In the genomic region with DNA sequence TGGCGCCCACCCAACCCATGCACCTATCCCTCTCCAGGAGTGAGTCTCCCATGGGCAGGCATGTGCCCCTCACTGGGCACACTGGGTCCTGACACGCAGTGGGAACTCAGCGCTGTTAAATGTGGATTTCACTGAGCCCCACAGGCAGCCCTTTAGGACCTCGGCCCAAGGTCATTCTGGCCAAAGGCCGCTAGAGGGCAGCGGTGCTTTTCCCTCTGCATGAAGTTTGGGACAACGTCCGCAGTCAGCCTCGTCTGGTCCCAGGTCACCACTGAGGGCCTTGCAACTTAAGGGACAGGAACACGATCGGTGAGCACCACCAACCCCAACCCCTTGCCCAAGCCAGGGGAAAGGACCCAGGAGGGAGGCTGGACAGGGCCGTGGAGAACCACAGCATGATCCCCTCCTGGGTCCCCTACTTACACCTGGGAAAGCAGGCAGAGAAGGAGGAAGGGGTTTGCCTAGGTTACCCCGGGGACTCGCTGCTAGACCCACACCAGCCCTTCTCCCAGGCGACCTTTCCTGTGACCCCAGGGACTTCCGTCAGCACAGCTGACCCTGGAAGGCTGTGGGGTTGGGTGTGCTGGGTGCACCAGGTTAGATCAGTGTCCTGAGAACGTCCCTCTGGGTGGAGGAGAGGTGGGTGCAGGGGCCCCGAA, we compare ENCODE assay signal across 9 cellular contexts. TPM values are rescaled to one million over a fixed set of nuclear protein-coding genes. Genes with fewer than 3 reads are reported as not detected.
DNase-seq lines count a peak whose midpoint lies in the region; ATAC-seq, FAIRE-seq and TF ChIP-seq lines count a peak whose summit lies in the region.
"Had no signal": no experiment of that assay in that cellular context is flagged by ENCODE, and none has a peak within 500 bp of the region (broad histone marks: within the 10 kb centered on the region; RNA-seq: fewer than 3 reads in every experiment).

No MANE protein-coding gene starts in this region.

- H3K4me3 Mint-ChIP-seq in activated CD4-positive, alpha-beta T cell treated with anti-CD3 and anti-CD28 coated beads, Interleukin-2, amount 10 ng/mL, durations not matched to agents 24 days and 14 days = no peak overlapping the region
- H3K4me3 Mint-ChIP-seq: dendritic cell treated with granulocyte-macrophage colony-stimulating factor and Interleukin-4, amounts not matched to agents 40 ng/mL and 50 ng/mL, for 4 days had no signal

- no peaks in the 10 kb centered on the region for H3K9me3 ChIP-seq in stomach

- no peaks in the 10 kb centered on the region for H3K9me3 Mint-ChIP-seq in activated CD4-positive, alpha-beta T cell treated with anti-CD3 and anti-CD28 coated beads, Interleukin-2, amount 10 ng/mL, durations not matched to agents 24 days and 14 days
- H3K9me3 Mint-ChIP-seq: dendritic cell treated with granulocyte-macrophage colony-stimulating factor and Interleukin-4, amounts not matched to agents 40 ng/mL and 50 ng/mL, for 4 days had no signal

- H3K27me3 Mint-ChIP-seq in activated CD4-positive, alpha-beta T cell treated with anti-CD3 and anti-CD28 coated beads, Interleukin-2, amount 10 ng/mL, durations not matched to agents 24 days and 14 days = peaks cover 5% of the 10 kb centered on the region

- TF ChIP-seq EP300 in stomach (IDR thresholded peaks at IDR 0.05) = no peak

- H3K27ac ChIP-seq in stomach = peak overlapping the region in 1 of 5 donors; percentile 4

- no peaks in the 10 kb centered on the region for H3K4me1 Mint-ChIP-seq in activated CD4-positive, alpha-beta T cell treated with anti-CD3 and anti-CD28 coated beads, Interleukin-2, amount 10 ng/mL, durations not matched to agents 24 days and 14 days

- peak in 6 of 7 experiments; percentile 43 to 86 (median 77) for TF ChIP-seq CTCF in stomach (IDR thresholded peaks at IDR 0.05)

- H3K27me3 ChIP-seq in stomach = peaks cover 0 to 9% (median 6%) of the 10 kb centered on the region in 3 donors

- no peak overlapping the region for H3K27ac Mint-ChIP-seq in activated CD4-positive, alpha-beta T cell treated with anti-CD3 and anti-CD28 coated beads, Interleukin-2, amount 10 ng/mL, durations not matched to agents 24 days and 14 days
- H3K27ac Mint-ChIP-seq: dendritic cell treated with granulocyte-macrophage colony-stimulating factor and Interleukin-4, amounts not matched to agents 40 ng/mL and 50 ng/mL, for 4 days had no signal

- no peaks in the 10 kb centered on the region for H3K36me3 Mint-ChIP-seq in activated CD4-positive, alpha-beta T cell treated with anti-CD3 and anti-CD28 coated beads, Interleukin-2, amount 10 ng/mL, durations not matched to agents 24 days and 14 days (ENCODE audit: low read depth)

- TF ChIP-seq POLR2A in H54 (IDR thresholded peaks at IDR 0.05; ENCODE audit: low read depth, low read length) (no peak), stomach (IDR thresholded peaks at IDR 0.05) (no peak)

- peaks cover 8 to 43% (median 29%) of the 10 kb centered on the region in 4 donors for H3K4me1 ChIP-seq in stomach

- no peak overlapping the region for H3K4me3 ChIP-seq in stomach

- DNase-seq in G401 (ENCODE audit: low spot score) = peak; percentile 58
- DNase-seq in H54 (ENCODE audit: insufficient read length, low spot score) = peak; percentile 55
- DNase-seq in NCI-H1694 treated with DMSO at 0.1 percent for 48 hours (lab: John Stamatoyannopoulos, UW) = peak; percentile 12
- DNase-seq in activated CD4-positive, alpha-beta T cell treated with anti-CD3 and anti-CD28 coated beads, Interleukin-2, amount 10 ng/mL, durations not matched to agents 24 days and 14 days = peak; percentile 78
- peak; percentile 19 for DNase-seq in middle frontal gyrus (ENCODE audit: extremely low spot score, low spot score)
- peak; percentile 78 for DNase-seq in stomach

- H3K36me3 ChIP-seq in stomach = no peaks in the 10 kb centered on the region

- 19 to 27% (median 23%) methylated on average over 11 to 18 of the region's 18 CpGs for whole genome bisulfite sequencing in stomach, 5 donors

- in situ Hi-C loops in G401 (cut with HindIII; ENCODE audit: low sequenced_read_pairs) = no loop called here

- ATAC-seq in esophagus mucosa (peak; percentile 75), HG03097 (IDR thresholded peaks at IDR 0.05; ENCODE audit: low FRiP score, unreplicated experiment) (no peak)

- no peak for FAIRE-seq in H54 (lab: Jason Lieb, UNC)

- intact Hi-C loops in activated CD4-positive, alpha-beta T cell treated with anti-CD3 and anti-CD28 coated beads, Interleukin-2, amount 10 ng/mL, durations not matched to agents 24 days and 14 days (cut with micrococcal nuclease) = loop anchor here (2.0 to 5.0 kb wide), 2 partner anchors 506 to 817 kb away; no protein-coding TSS in a partner anchor
- intact Hi-C loops in stomach (cut with DNase I; ENCODE audit: low total_unique reads) = loop anchor here (10.0 kb wide), 1 partner anchor 810 kb away; no protein-coding TSS in a partner anchor

RNA-seq across cellular contexts. Expression of a gene that starts 24.0 kb away (rescaled TPM):
- total RNA-seq in G401 (2014; rRNA removed; shearing (Covaris generic)) = not detected in 2 replicates
- not detected in 2 replicates for total RNA-seq in activated CD4-positive, alpha-beta T cell treated with anti-CD3 and anti-CD28 coated beads, Interleukin-2, amount 10 ng/mL, durations not matched to agents 24 days and 14 days
- total RNA-seq in esophagus mucosa (0.88 TPM), stomach (1 to 10 TPM in 2 of 5 donors, not detected in 3; 1.3 to 5.1 TPM)
- 1 to 10 TPM in 2 of 3 donors, under 1 TPM in 1; 0.95 to 1.7 (median 1.4) TPM for polyA plus RNA-seq in stomach

RNA-seq across cellular contexts. Expression of a gene that starts 56.0 kb away (rescaled TPM):
- total RNA-seq in G401 (2014; rRNA removed; shearing (Covaris generic)) = 0.06 and 1.9 TPM in 2 replicates
- not detected in 2 replicates for total RNA-seq in activated CD4-positive, alpha-beta T cell treated with anti-CD3 and anti-CD28 coated beads, Interleukin-2, amount 10 ng/mL, durations not matched to agents 24 days and 14 days
- 0.28 TPM for total RNA-seq in esophagus mucosa
- total RNA-seq in stomach = 1 to 10 TPM; 1.8 to 5.5 (median 4.3) TPM
- 1 to 10 TPM in 2 of 3 donors, under 1 TPM in 1; 0.61 to 1.5 (median 1.1) TPM for polyA plus RNA-seq in stomach

Comparison
In these comparisons a context has a peak if more than half of its experiments do, and no peak if none do; other contexts are left out.
1. DNase-seq: peak in every context shown above with its lines; median percentile 78 in activated CD4-positive, alpha-beta T cell treated with anti-CD3 and anti-CD28 coated beads, Interleukin-2, amount 10 ng/mL, durations not matched to agents 24 days and 14 days; 78 in stomach; 58 in G401; 55 in H54; 19 in middle frontal gyrus; 12 in NCI-H1694 treated with DMSO at 0.1 percent for 48 hours.